8 cellular contexts compared by ENCODE assay signal in the genomic region with DNA sequence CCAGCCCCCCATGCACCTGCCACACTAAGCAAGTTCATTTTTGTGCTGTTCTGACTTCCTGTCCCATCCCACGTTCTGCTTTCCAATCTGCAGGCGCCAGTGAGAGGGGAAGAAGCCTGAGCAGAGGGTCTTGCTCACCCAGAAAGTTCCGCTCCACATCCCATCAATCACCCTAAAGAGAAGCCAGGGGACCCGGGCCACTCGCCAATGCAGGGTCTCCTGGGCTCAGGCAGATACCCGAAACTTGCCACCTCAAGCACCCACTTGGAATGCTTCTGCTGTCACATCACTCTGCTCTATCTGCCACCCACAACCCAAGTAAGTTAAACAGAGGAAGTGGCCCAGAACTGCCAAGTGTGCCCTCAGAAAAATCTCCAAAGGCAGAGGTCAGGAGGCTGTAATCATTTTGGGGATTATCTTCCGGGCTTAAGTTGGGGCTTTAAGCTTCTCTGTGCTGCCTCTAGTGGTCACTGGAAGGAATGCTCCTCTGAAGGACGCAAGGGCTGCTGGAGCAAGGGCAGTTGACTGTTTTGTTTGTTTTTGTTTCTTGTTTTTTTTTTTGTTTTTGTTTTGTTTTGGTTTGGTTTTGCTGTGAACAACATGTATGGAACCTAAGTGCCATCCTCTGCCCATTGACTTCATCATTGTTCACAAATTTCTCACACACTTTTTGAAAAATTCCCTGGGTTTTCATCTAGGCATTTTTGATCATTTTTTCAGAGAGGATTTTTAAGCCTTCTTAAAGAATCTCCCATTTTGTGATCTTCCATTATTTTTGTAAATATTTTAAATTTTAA. TPM values are rescaled to one million over a fixed set of nuclear protein-coding genes. Genes with fewer than 3 reads are reported as not detected.
DNase-seq lines count a peak whose midpoint lies in the region; ATAC-seq and TF ChIP-seq lines count a peak whose summit lies in the region.

No MANE protein-coding gene starts in this region.

- no peaks in the 10 kb centered on the region for H3K36me3 Mint-ChIP-seq in HFFc6 (ENCODE audit: low read depth)
- no peaks in the 10 kb centered on the region for H3K36me3 Mint-ChIP-seq in activated naive CD8-positive, alpha-beta T cell treated with anti-CD3 and anti-CD28 coated beads, Interleukin-2, amount 50 U/mL, for 24 hours (ENCODE audit: low read depth)

- POLR2A ChIA-PET in GM10248 (lab: Yijun Ruan, JAX) = no interaction called here

- CTCF ChIA-PET in GM10248 (lab: Yijun Ruan, JAX) = interaction anchor here (1.2 to 1.5 kb wide), 2 partner anchors 14 to 17 kb away, joined by 3 to 6 read pairs; no protein-coding TSS in a partner anchor

- no peak overlapping the region for H3K27ac Mint-ChIP-seq in HFFc6
- no peak overlapping the region for H3K27ac Mint-ChIP-seq in activated naive CD8-positive, alpha-beta T cell treated with anti-CD3 and anti-CD28 coated beads, Interleukin-2, amount 50 U/mL, for 24 hours

- DNase-seq in AG08396 (ENCODE audit: low spot score) (peak; percentile 63), GM10248 (ENCODE audit: extremely low spot score) (peak; percentile 57), HFFc6 (peak; percentile 33), NB4 (ENCODE audit: low read depth) (peak; percentile 64), iPS-NIHi11 (ENCODE audit: low spot score) (peak; percentile 83), superior temporal gyrus (ENCODE audit: extremely low spot score) (peak; percentile 38), NCI-H524 treated with DMSO at 0.1 percent for 48 hours (lab: John Stamatoyannopoulos, UW) (no peak)
- DNase-seq in activated naive CD8-positive, alpha-beta T cell treated with anti-CD3 and anti-CD28 coated beads, Interleukin-2, amount 50 U/mL, for 24 hours = peak; percentile 31

- H3K4me3 ChIP-seq in NB4 (ENCODE audit: low read depth, low read length) = no peak overlapping the region

- no peak for TF ChIP-seq POLR2A in NB4 (IDR thresholded peaks at IDR 0.05; ENCODE audit: extremely low read depth, insufficient read length)

- no peak for ATAC-seq in activated naive CD8-positive, alpha-beta T cell treated with anti-CD3 and anti-CD28 coated beads, Interleukin-2, amount 50 U/mL, for 24 hours

- H3K4me3 Mint-ChIP-seq in HFFc6 = no peak overlapping the region
- H3K4me3 Mint-ChIP-seq in activated naive CD8-positive, alpha-beta T cell treated with anti-CD3 and anti-CD28 coated beads, Interleukin-2, amount 50 U/mL, for 24 hours = peak overlapping the region; percentile 31

- TF ChIP-seq CTCF in GM10248 (IDR thresholded peaks at IDR 0.05; ENCODE audit: control extremely low read depth, extremely low read depth, low read depth, missing control alignments) (peak; percentile 70), HFFc6 (IDR thresholded peaks at IDR 0.05) (peak; percentile 84), NB4 (IDR thresholded peaks at IDR 0.05; ENCODE audit: low read depth, low read length) (peak; percentile 97)

- no peaks in the 10 kb centered on the region for H3K4me1 Mint-ChIP-seq in HFFc6 (ENCODE audit: low read depth)
- peaks cover 5% of the 10 kb centered on the region for H3K4me1 Mint-ChIP-seq in activated naive CD8-positive, alpha-beta T cell treated with anti-CD3 and anti-CD28 coated beads, Interleukin-2, amount 50 U/mL, for 24 hours

- 0 out of 2 replicates have a peak, but pooled peaks cover 2% of the 10 kb centered on the region for H3K27me3 Mint-ChIP-seq in HFFc6 (ENCODE audit: insufficient read depth)
- peaks cover 7% of the 10 kb centered on the region for H3K27me3 Mint-ChIP-seq in activated naive CD8-positive, alpha-beta T cell treated with anti-CD3 and anti-CD28 coated beads, Interleukin-2, amount 50 U/mL, for 24 hours

- H3K9me3 Mint-ChIP-seq in HFFc6 = no peaks in the 10 kb centered on the region
- no peaks in the 10 kb centered on the region for H3K9me3 Mint-ChIP-seq in activated naive CD8-positive, alpha-beta T cell treated with anti-CD3 and anti-CD28 coated beads, Interleukin-2, amount 50 U/mL, for 24 hours

RNA-seq across cellular contexts. Expression of a gene that starts 25.5 kb away (rescaled TPM):
- under 1 TPM in 3 of 6 experiments, not detected in 3; 0.10 to 0.64 (median 0.31) TPM for total RNA-seq in HFFc6 (2021; fragmentation: NEBNext Ultra II Directional; extraction: Animal tissue kit (Norgen Biotek cat#: 25700))
